17 cellular contexts compared by ENCODE assay signal in genomic region chrX:36575670-36576069, GRCh38.
DNase-seq lines count a peak whose midpoint lies in the region; ATAC-seq and TF ChIP-seq lines count a peak whose summit lies in the region.
"Had no signal": no experiment of that assay in that cellular context is flagged by ENCODE, and none has a peak within 500 bp of the region (broad histone marks: within the 10 kb centered on the region; RNA-seq: fewer than 3 reads in every experiment).

No MANE protein-coding gene starts in this region.

- H3K36me3 ChIP-seq in H7 (replicated peaks; ENCODE audit: control insufficient read depth, insufficient read depth, low read length) (no peaks in the 10 kb centered on the region), suprapubic skin (no peaks in the 10 kb centered on the region)

- H3K27me3 ChIP-seq in H7 (ENCODE audit: control insufficient read depth, insufficient read depth, low read length) (no peaks in the 10 kb centered on the region; the same call in 1 of the 2 replicates), suprapubic skin (no peaks in the 10 kb centered on the region)

- TF ChIP-seq POLR2A in suprapubic skin (IDR thresholded peaks at IDR 0.05), result no peak

- H3K4me3 ChIP-seq in H7 (ENCODE audit: insufficient read depth, low read depth, low read length), result no peak overlapping the region
- no peak overlapping the region for H3K4me3 ChIP-seq in suprapubic skin

- H3K27ac ChIP-seq in suprapubic skin, result no peak overlapping the region
- H3K27ac ChIP-seq: C4-2B, HL-60 had no signal

- H3K36me3 Mint-ChIP-seq in WTC11 (no peaks in the 10 kb centered on the region), CD14-positive monocyte (no peaks in the 10 kb centered on the region)
- H3K36me3 Mint-ChIP-seq: CD4-positive, alpha-beta memory T cell had no signal

- H3K9me3 ChIP-seq in suprapubic skin, result no peaks in the 10 kb centered on the region

- DNase-seq in H7 (peak; percentile 1), WTC11 (ENCODE audit: low spot score) (peak; percentile 6), iPS DF 19.7 (ENCODE audit: low read depth, low spot score) (peak; percentile 7), suprapubic skin (ENCODE audit: low spot score in 2 of 2) (no peak), CD14-positive monocyte (ENCODE audit: low spot score) (no peak)
- DNase-seq in stimulated activated CD4-positive, alpha-beta T cell treated with anti-CD3 and anti-CD28 coated beads, Interleukin-2, amount 100 ng/mL, for 48 hours, result no peak
- DNase-seq: AML-193; CD4-positive, alpha-beta memory T cell; DMS153; DMS79 treated with DMSO at 0.1 percent for 48 hours; GF-D8; HCEC 1CT; KBM-7 had no signal

- no peaks in the 10 kb centered on the region for H3K9me3 Mint-ChIP-seq in WTC11
- peaks cover 0 to 3% (median 0%) of the 10 kb centered on the region in 7 donors for H3K9me3 Mint-ChIP-seq in CD14-positive monocyte

- peak; percentile 89 for ATAC-seq in WTC11
- ATAC-seq: HepG2 had no signal

- POLR2A ChIA-PET in WTC11 (lab: Charles Lee), result no interaction called here

- intact Hi-C loops in CD14-positive monocyte (cut with micrococcal nuclease), result no loop called here

- no peaks in the 10 kb centered on the region for H3K4me1 ChIP-seq in suprapubic skin

- H3K4me1 Mint-ChIP-seq in WTC11 (peaks cover 23% of the 10 kb centered on the region), CD14-positive monocyte (no peaks in the 10 kb centered on the region)
- H3K4me1 Mint-ChIP-seq: CD4-positive, alpha-beta memory T cell; IgD-negative memory B cell had no signal

- no peak overlapping the region for H3K4me3 Mint-ChIP-seq in WTC11
- H3K4me3 Mint-ChIP-seq in CD14-positive monocyte, result no peak overlapping the region
- H3K4me3 Mint-ChIP-seq: CD4-positive, alpha-beta memory T cell; IgD-negative memory B cell had no signal

- peaks cover 18% of the 10 kb centered on the region for H3K27me3 Mint-ChIP-seq in WTC11 (ENCODE audit: low read depth)
- H3K27me3 Mint-ChIP-seq in CD14-positive monocyte (ENCODE audit: low read depth in 3 of 3), result peaks cover 0 to 4% (median 0%) of the 10 kb centered on the region in 3 donors
- H3K27me3 Mint-ChIP-seq: CD4-positive, alpha-beta memory T cell; IgD-negative memory B cell had no signal

- no peak for TF ChIP-seq EP300 in suprapubic skin (IDR thresholded peaks at IDR 0.05)

- CTCF ChIA-PET in WTC11 (lab: Charles Lee), result no interaction called here

- H3K27ac Mint-ChIP-seq in WTC11 (no peak overlapping the region), CD14-positive monocyte (no peak overlapping the region)
- H3K27ac Mint-ChIP-seq: CD4-positive, alpha-beta memory T cell; IgD-negative memory B cell had no signal

- TF ChIP-seq CTCF in WTC11 (IDR thresholded peaks at IDR 0.05) (no peak), suprapubic skin (IDR thresholded peaks at IDR 0.05) (no peak), CD14-positive monocyte (IDR thresholded peaks at IDR 0.05) (no peak)

- 70% methylated on average over 3 of the region's 3 CpGs for WGBS in suprapubic skin

TF ChIP-seq in WTC11, 78 proteins besides CTCF, POLR2A, EP300 and RAD21:
- no peak for TF ChIP-seq EMX1 (CRISPR knock-in tag; IDR thresholded peaks at IDR 0.05)
- no peak for TF ChIP-seq MXD4 (CRISPR knock-in tag; IDR thresholded peaks at IDR 0.05; ENCODE audit: borderline replicate concordance)
- TF ChIP-seq ELF4 (CRISPR knock-in tag; IDR thresholded peaks at IDR 0.05; ENCODE audit: low read depth), result no peak
- TF ChIP-seq NR3C1 (CRISPR knock-in tag; conservative IDR thresholded peaks at IDR 0.05; ENCODE audit: low read depth), result no peak
- TF ChIP-seq SMAD3 (CRISPR knock-in tag; IDR thresholded peaks at IDR 0.05; ENCODE audit: borderline replicate concordance), result no peak
- no peak for TF ChIP-seq NFATC4 (CRISPR knock-in tag; IDR thresholded peaks at IDR 0.05)
- TF ChIP-seq, protein P1, sequence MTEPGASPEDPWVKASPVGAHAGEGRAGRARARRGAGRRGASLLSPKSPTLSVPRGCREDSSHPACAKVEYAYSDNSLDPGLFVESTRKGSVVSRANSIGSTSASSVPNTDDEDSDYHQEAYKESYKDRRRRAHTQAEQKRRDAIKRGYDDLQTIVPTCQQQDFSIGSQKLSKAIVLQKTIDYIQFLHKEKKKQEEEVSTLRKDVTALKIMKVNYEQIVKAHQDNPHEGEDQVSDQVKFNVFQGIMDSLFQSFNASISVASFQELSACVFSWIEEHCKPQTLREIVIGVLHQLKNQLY (CRISPR knock-in tag; IDR thresholded peaks at IDR 0.05), result no peak
- TF ChIP-seq, protein P2, sequence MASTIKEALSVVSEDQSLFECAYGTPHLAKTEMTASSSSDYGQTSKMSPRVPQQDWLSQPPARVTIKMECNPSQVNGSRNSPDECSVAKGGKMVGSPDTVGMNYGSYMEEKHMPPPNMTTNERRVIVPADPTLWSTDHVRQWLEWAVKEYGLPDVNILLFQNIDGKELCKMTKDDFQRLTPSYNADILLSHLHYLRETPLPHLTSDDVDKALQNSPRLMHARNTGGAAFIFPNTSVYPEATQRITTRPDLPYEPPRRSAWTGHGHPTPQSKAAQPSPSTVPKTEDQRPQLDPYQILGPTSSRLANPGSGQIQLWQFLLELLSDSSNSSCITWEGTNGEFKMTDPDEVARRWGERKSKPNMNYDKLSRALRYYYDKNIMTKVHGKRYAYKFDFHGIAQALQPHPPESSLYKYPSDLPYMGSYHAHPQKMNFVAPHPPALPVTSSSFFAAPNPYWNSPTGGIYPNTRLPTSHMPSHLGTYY (CRISPR knock-in tag; IDR thresholded peaks at IDR 0.05), result no peak
- TF ChIP-seq, protein P3, sequence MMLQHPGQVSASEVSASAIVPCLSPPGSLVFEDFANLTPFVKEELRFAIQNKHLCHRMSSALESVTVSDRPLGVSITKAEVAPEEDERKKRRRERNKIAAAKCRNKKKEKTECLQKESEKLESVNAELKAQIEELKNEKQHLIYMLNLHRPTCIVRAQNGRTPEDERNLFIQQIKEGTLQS (CRISPR knock-in tag; conservative IDR thresholded peaks at IDR 0.05), result no peak
- no peak for TF ChIP-seq ZBTB21 (CRISPR knock-in tag; IDR thresholded peaks at IDR 0.05; ENCODE audit: borderline replicate concordance)
- TF ChIP-seq, protein P4, sequence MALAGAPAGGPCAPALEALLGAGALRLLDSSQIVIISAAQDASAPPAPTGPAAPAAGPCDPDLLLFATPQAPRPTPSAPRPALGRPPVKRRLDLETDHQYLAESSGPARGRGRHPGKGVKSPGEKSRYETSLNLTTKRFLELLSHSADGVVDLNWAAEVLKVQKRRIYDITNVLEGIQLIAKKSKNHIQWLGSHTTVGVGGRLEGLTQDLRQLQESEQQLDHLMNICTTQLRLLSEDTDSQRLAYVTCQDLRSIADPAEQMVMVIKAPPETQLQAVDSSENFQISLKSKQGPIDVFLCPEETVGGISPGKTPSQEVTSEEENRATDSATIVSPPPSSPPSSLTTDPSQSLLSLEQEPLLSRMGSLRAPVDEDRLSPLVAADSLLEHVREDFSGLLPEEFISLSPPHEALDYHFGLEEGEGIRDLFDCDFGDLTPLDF (CRISPR knock-in tag; IDR thresholded peaks at IDR 0.05), result no peak
- no peak for TF ChIP-seq ATF6 (CRISPR knock-in tag; IDR thresholded peaks at IDR 0.05)
- no peak for TF ChIP-seq ATF1 (CRISPR knock-in tag; IDR thresholded peaks at IDR 0.05)
- no peak for TF ChIP-seq GRHL2 (CRISPR knock-in tag; IDR thresholded peaks at IDR 0.05; ENCODE audit: insufficient replicate concordance, severe bottlenecking)
- no peak for TF ChIP-seq FOXK1 (CRISPR knock-in tag; IDR thresholded peaks at IDR 0.05)
- no peak for TF ChIP-seq ESRRA (CRISPR knock-in tag; IDR thresholded peaks at IDR 0.05; ENCODE audit: borderline replicate concordance)

Comparison
In these comparisons a context has a peak if more than half of its experiments do, and no peak if none do; other contexts are left out.
1. DNase-seq: peak in H7 (single experiment), WTC11 (single experiment) and iPS DF 19.7 (single experiment); none in stimulated activated CD4-positive, alpha-beta T cell treated with anti-CD3 and anti-CD28 coated beads, Interleukin-2, amount 100 ng/mL, for 48 hours (0 of 2), suprapubic skin (0 of 2) and CD14-positive monocyte (single experiment).